ENCODE assay signal across 16 cellular contexts in the genomic region with DNA sequence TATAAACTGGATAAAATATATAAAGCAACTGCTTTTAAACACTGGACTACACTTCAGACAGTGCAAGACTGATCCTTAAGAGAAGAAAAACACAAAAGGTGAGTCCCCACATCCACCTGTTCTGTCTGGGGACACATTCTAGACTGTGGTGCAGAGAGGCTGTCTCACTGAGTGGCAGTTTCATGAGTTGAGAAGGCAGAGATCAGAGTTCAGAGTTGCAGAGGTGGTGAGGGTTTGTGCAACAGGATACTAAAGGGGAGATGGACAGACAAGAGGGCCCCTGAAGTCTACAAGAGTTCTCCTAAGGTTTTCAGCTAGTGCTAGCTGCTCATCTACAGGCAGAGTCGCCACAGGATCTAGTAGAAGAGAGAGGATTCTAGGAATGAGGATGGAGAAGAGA.
A peak's percentile ranks its signal among the peaks of the same experiment; 100 is the strongest.
DNase-seq lines count a peak whose midpoint lies in the region; ATAC-seq, FAIRE-seq and TF ChIP-seq lines count a peak whose summit lies in the region.
"Had no signal": no experiment of that assay in that cellular context is flagged by ENCODE, and none has a peak within 500 bp of the region (broad histone marks: within the 10 kb centered on the region; RNA-seq: fewer than 3 reads in every experiment).

No MANE protein-coding gene starts in this region.

- H3K4me1 ChIP-seq in HepG2 (ENCODE audit: insufficient read depth, low read length) (peaks cover 18% of the 10 kb centered on the region), right lobe of liver (no peaks in the 10 kb centered on the region), mammary epithelial cell (ENCODE audit: insufficient read depth, low read length) (peaks cover 10% of the 10 kb centered on the region), keratinocyte (ENCODE audit: control insufficient read depth, extremely low read depth, insufficient read depth, low read length) (peaks cover 7% of the 10 kb centered on the region), trophoblast cell (ENCODE audit: control insufficient read depth in 1 of 2, insufficient read depth in 2 of 2, low read length in 2 of 2) (no peaks in the 10 kb centered on the region), left ventricle myocardium inferior (no peaks in the 10 kb centered on the region)
- H3K4me1 ChIP-seq: BLaER1 had no signal

- H4K91ac ChIP-seq in trophoblast cell (ENCODE audit: low read depth, low read length) = no peak overlapping the region

- no peak overlapping the region for H2AK5ac ChIP-seq in trophoblast cell (ENCODE audit: low read length)

- BruUV-seq in HepG2 (replicated peaks; lab: Mats Ljungman, UMichigan) = no TSS peak
- no TSS peak for BruUV-seq in mammary epithelial cell (replicated peaks; lab: Mats Ljungman, UMichigan)

- H3K79me1 ChIP-seq in trophoblast cell (ENCODE audit: low read length) = no peaks in the 10 kb centered on the region

- no peak overlapping the region for H4K8ac ChIP-seq in trophoblast cell (ENCODE audit: low read depth, low read length)

- TF ChIP-seq POLR2A in HepG2 (IDR thresholded peaks at IDR 0.05; ENCODE audit: insufficient read depth in 1 of 2, low read depth in 2 of 2, low read length in 2 of 2) = no peak
- no peak for TF ChIP-seq POLR2A in right lobe of liver (IDR thresholded peaks at IDR 0.05)

- H3K4me3 ChIP-seq in HepG2 (replicated peaks in 1 of 3; ENCODE audit: insufficient read depth in 1 of 3, low read depth in 2 of 3, low read length in 3 of 3) (no peak overlapping the region), right lobe of liver (no peak overlapping the region), mammary epithelial cell (replicated peaks in 1 of 3; ENCODE audit: insufficient read depth in 1 of 3, low read depth in 2 of 3, low read length in 3 of 3) (no peak overlapping the region), keratinocyte (ENCODE audit: control insufficient read depth in 2 of 3, extremely low read depth in 1 of 3, insufficient read depth in 2 of 3, low read depth in 1 of 3, low read length in 3 of 3) (no peak overlapping the region), trophoblast cell (ENCODE audit: low read depth, low read length) (no peak overlapping the region), left ventricle myocardium inferior (no peak overlapping the region)
- H3K4me3 ChIP-seq: BLaER1, GM12878 had no signal

- no peak for TF ChIP-seq RAD21 in HepG2 (CRISPR knock-in tag; IDR thresholded peaks at IDR 0.05)

- ATAC-seq in HepG2 (peak; percentile 97), right lobe of liver (no peak)
- ATAC-seq: GM12878, HCT116 had no signal

- H3K36me3 ChIP-seq in HepG2 (replicated peaks in 1 of 2; ENCODE audit: control insufficient read depth in 1 of 2, insufficient read depth in 2 of 2, low read length in 2 of 2) = no peaks in the 10 kb centered on the region
- H3K36me3 ChIP-seq in right lobe of liver = no peaks in the 10 kb centered on the region
- peaks cover 4% of the 10 kb centered on the region for H3K36me3 ChIP-seq in mammary epithelial cell (ENCODE audit: insufficient read depth, low read length)
- peaks cover 0 to 4% of the 10 kb centered on the region in 2 experiments for H3K36me3 ChIP-seq in keratinocyte (ENCODE audit: control insufficient read depth in 2 of 2, extremely low read depth in 1 of 2, insufficient read depth in 2 of 2, low read length in 2 of 2)
- H3K36me3 ChIP-seq in trophoblast cell (ENCODE audit: control insufficient read depth in 1 of 2, insufficient read depth in 2 of 2, low read length in 2 of 2) = no peaks in the 10 kb centered on the region
- peaks cover 16% of the 10 kb centered on the region for H3K36me3 ChIP-seq in left ventricle myocardium inferior

- no peak overlapping the region for H3K14ac ChIP-seq in trophoblast cell (ENCODE audit: low read length)

- dilution Hi-C loops in mammary epithelial cell (cut with HindIII; ENCODE audit: low sequenced_read_pairs) = no loop called here
- dilution Hi-C loops in keratinocyte (cut with MboI; ENCODE audit: extremely low pct_ligation_motif_present, low sequenced_read_pairs) = no loop called here

- POLR2A ChIA-PET in HepG2 (lab: Yijun Ruan, JAX) = no interaction called here

- in situ Hi-C loops in HepG2 (cut with HindIII; ENCODE audit: extremely low pct_ligation_motif_present, low pct_unique_long_range_greater_than_20kb) (no loop called here), mammary epithelial cell (cut with MboI; ENCODE audit: low sequenced_read_pairs in 2 of 2) (no loop called here)

- H4K20me1 ChIP-seq in HepG2 (ENCODE audit: insufficient read depth, low read length) = no peaks in the 10 kb centered on the region; the same call in 1 of the 2 replicates
- no peaks in the 10 kb centered on the region for H4K20me1 ChIP-seq in mammary epithelial cell (ENCODE audit: insufficient read depth, low read length)
- H4K20me1 ChIP-seq in keratinocyte (ENCODE audit: control insufficient read depth, extremely low read depth, insufficient read depth, low read length) = no peaks in the 10 kb centered on the region
- H4K20me1 ChIP-seq: BLaER1 had no signal

- no peak overlapping the region for H2AFZ ChIP-seq in HepG2 (ENCODE audit: low read length)
- no peak overlapping the region for H2AFZ ChIP-seq in mammary epithelial cell (ENCODE audit: low read depth, low read length)
- no peak overlapping the region for H2AFZ ChIP-seq in keratinocyte (ENCODE audit: control insufficient read depth, low read length)
- no peak overlapping the region for H2AFZ ChIP-seq in trophoblast cell (ENCODE audit: insufficient read depth, low read length, poor library complexity)

- 56% methylated on average over 1 of the region's 1 CpG for WGBS in HepG2 (ENCODE audit: low lambda C conversion rate)
- WGBS in right lobe of liver (ENCODE audit: insufficient coverage, low coverage, low lambda C conversion rate, missing lambda C conversion rate) = 100% methylated on average over 1 of the region's 1 CpG
- 100% methylated on average over 1 of the region's 1 CpG for WGBS in mammary epithelial cell (ENCODE audit: low coverage, missing lambda C conversion rate)
- WGBS in trophoblast cell (ENCODE audit: extremely low coverage, insufficient coverage, insufficient read length) = no CpG with 5 or more reads among the region's 1 CpG

- CTCF ChIA-PET in HepG2 (lab: Yijun Ruan, JAX; ENCODE audit: low intra/inter-chr PET ratio, low total read pairs) (no interaction called here), mammary epithelial cell (lab: Charles Lee; ENCODE audit: low non-redundant PET) (no interaction called here)

- no peak overlapping the region for H2BK5ac ChIP-seq in trophoblast cell (ENCODE audit: low read depth, low read length, poor library complexity)

- no peak overlapping the region for H2BK12ac ChIP-seq in trophoblast cell (ENCODE audit: low read length)

- no peak overlapping the region for H2BK120ac ChIP-seq in trophoblast cell (ENCODE audit: insufficient read depth, low read length, poor library complexity)

- H3K4ac ChIP-seq in trophoblast cell (ENCODE audit: low read depth, low read length) = no peak overlapping the region

- DNase-seq in HepG2 (ENCODE audit: low spot score) = peak; percentile 39
- no peak for DNase-seq in right lobe of liver
- DNase-seq in mammary epithelial cell = no peak
- no peak for DNase-seq in keratinocyte (ENCODE audit: low read depth, low spot score)
- no peak for DNase-seq in trophoblast cell
- DNase-seq in left ventricle myocardium inferior = no peak
- no peak for DNase-seq in MV-4-11 (lab: John Stamatoyannopoulos, UW)
- DNase-seq: 8988T; AML-193; CD8-positive, alpha-beta memory T cell had no signal

- FAIRE-seq in HepG2 (lab: Jason Lieb, UNC) (no peak), keratinocyte (lab: Jason Lieb, UNC) (peak; percentile 49)
- FAIRE-seq: GM12878, GM18507, H1, HTR-8/SVneo had no signal

- H3K27ac ChIP-seq in HepG2 (ENCODE audit: extremely low read length, insufficient read depth, low read length) = no peak overlapping the region
- H3K27ac ChIP-seq in right lobe of liver = no peak overlapping the region
- peak overlapping the region; percentile 36 for H3K27ac ChIP-seq in mammary epithelial cell (ENCODE audit: insufficient read depth, low read depth, low read length)
- no peak overlapping the region for H3K27ac ChIP-seq in keratinocyte (ENCODE audit: control insufficient read depth, insufficient read depth, low read length)
- H3K27ac ChIP-seq in trophoblast cell (ENCODE audit: low read depth, low read length) = no peak overlapping the region
- H3K27ac ChIP-seq in left ventricle myocardium inferior (replicated peaks) = no peak overlapping the region
- H3K27ac ChIP-seq: BLaER1 had no signal

- H3K79me2 ChIP-seq in HepG2 (ENCODE audit: insufficient read depth, low read length) = peaks cover 6% of the 10 kb centered on the region
- peaks cover 36% of the 10 kb centered on the region for H3K79me2 ChIP-seq in mammary epithelial cell (ENCODE audit: insufficient read depth, low read length)
- H3K79me2 ChIP-seq in keratinocyte (ENCODE audit: control insufficient read depth, insufficient read depth, low read length) = peaks cover 16% of the 10 kb centered on the region
- H3K79me2 ChIP-seq in trophoblast cell (ENCODE audit: control insufficient read depth, insufficient read depth, low read length, poor library complexity) = no peaks in the 10 kb centered on the region

- no peak overlapping the region for H4K12ac ChIP-seq in trophoblast cell (ENCODE audit: low read depth, low read length)

- no peak for TF ChIP-seq EP300 in HepG2 (IDR thresholded peaks at IDR 0.05; ENCODE audit: low read depth in 2 of 2, low read length in 2 of 2)
- no peak for TF ChIP-seq EP300 in HepG2 (CRISPR knock-in tag; IDR thresholded peaks at IDR 0.05; ENCODE audit: borderline replicate concordance)

- H3K4me2 ChIP-seq in HepG2 (ENCODE audit: low read depth, low read length) = no peak overlapping the region
- H3K4me2 ChIP-seq in mammary epithelial cell (ENCODE audit: insufficient read depth, low read depth, low read length) = no peak overlapping the region
- no peak overlapping the region for H3K4me2 ChIP-seq in keratinocyte (ENCODE audit: control insufficient read depth, extremely low read depth, insufficient read depth, low read depth, low read length)
- no peak overlapping the region for H3K4me2 ChIP-seq in trophoblast cell (ENCODE audit: low read length)
- H3K4me2 ChIP-seq: BLaER1 had no signal

- H3K27me3 ChIP-seq in HepG2 (ENCODE audit: control insufficient read depth in 1 of 2, insufficient read depth in 2 of 2, low read length in 2 of 2) (no peaks in the 10 kb centered on the region), right lobe of liver (no peaks in the 10 kb centered on the region), mammary epithelial cell (ENCODE audit: insufficient read depth, low read length) (no peaks in the 10 kb centered on the region), keratinocyte (ENCODE audit: control insufficient read depth, extremely low read depth, insufficient read depth, low read length) (no peaks in the 10 kb centered on the region), trophoblast cell (ENCODE audit: insufficient read depth, low read length) (no peaks in the 10 kb centered on the region), left ventricle myocardium inferior (ENCODE audit: low read depth) (no peaks in the 10 kb centered on the region)
- H3K27me3 ChIP-seq: BLaER1 had no signal

- no peak overlapping the region for H3K23ac ChIP-seq in trophoblast cell (ENCODE audit: low read length)

- H3K9ac ChIP-seq in HepG2 (ENCODE audit: insufficient read depth, low read depth, low read length) = no peak overlapping the region
- H3K9ac ChIP-seq in mammary epithelial cell (ENCODE audit: insufficient read depth, low read length) = no peak overlapping the region
- H3K9ac ChIP-seq in keratinocyte (ENCODE audit: control insufficient read depth, extremely low read depth, insufficient read depth, low read length) = no peak overlapping the region
- H3K9ac ChIP-seq in trophoblast cell (ENCODE audit: low read length) = no peak overlapping the region
- H3K9ac ChIP-seq: BLaER1 had no signal

- TF ChIP-seq CTCF in HepG2 (CRISPR knock-in tag; IDR thresholded peaks at IDR 0.05) (no peak), right lobe of liver (IDR thresholded peaks at IDR 0.05) (no peak), mammary epithelial cell (conservative IDR thresholded peaks at IDR 0.05 in 1 of 2, IDR thresholded peaks at IDR 0.05 in 1 of 2; ENCODE audit: extremely low read depth in 1 of 2, insufficient read depth in 1 of 2, low read depth in 1 of 2, low read length in 2 of 2) (no peak), keratinocyte (optimal IDR thresholded peaks at IDR 0.05 in 1 of 3, IDR thresholded peaks at IDR 0.05 in 1 of 3, conservative IDR thresholded peaks at IDR 0.05 in 1 of 3; ENCODE audit: extremely low read depth in 1 of 3, insufficient read depth in 2 of 3, low read length in 3 of 3) (no peak), left ventricle myocardium inferior (IDR thresholded peaks at IDR 0.05; ENCODE audit: borderline replicate concordance) (no peak)

- H3K9me1 ChIP-seq in keratinocyte (ENCODE audit: control insufficient read depth, extremely low read depth, insufficient read depth, low read length) = no peaks in the 10 kb centered on the region

- no peak overlapping the region for H3K18ac ChIP-seq in trophoblast cell (ENCODE audit: low read length)

- H3K9me3 ChIP-seq in HepG2 (ENCODE audit: low read length) = peaks cover 9% of the 10 kb centered on the region
- H3K9me3 ChIP-seq in right lobe of liver = no peaks in the 10 kb centered on the region
- H3K9me3 ChIP-seq in mammary epithelial cell (replicated peaks; ENCODE audit: insufficient read depth, low read length) = no peaks in the 10 kb centered on the region
- H3K9me3 ChIP-seq in keratinocyte (ENCODE audit: control insufficient read depth, low read depth, low read length) = no peaks in the 10 kb centered on the region
- H3K9me3 ChIP-seq in trophoblast cell (ENCODE audit: insufficient read depth, low read depth, low read length) = no peaks in the 10 kb centered on the region
- H3K9me3 ChIP-seq in left ventricle myocardium inferior (replicated peaks) = peaks cover 31% of the 10 kb centered on the region

- intact Hi-C loops in HepG2 (cut with micrococcal nuclease; ENCODE audit: unreplicated experiment) = no loop called here
- intact Hi-C loops in right lobe of liver (cut with DNase I) = no loop called here
- intact Hi-C loops in mammary epithelial cell (cut with micrococcal nuclease) = no loop called here
- intact Hi-C loops in left ventricle myocardium inferior (cut with micrococcal nuclease) = no loop called here
